11 cellular contexts compared by ENCODE assay signal in genomic region chr11:94563176-94563847, GRCh38. TPM values are rescaled to one million over a fixed set of nuclear protein-coding genes. Genes with fewer than 3 reads are reported as not detected.
DNase-seq lines count a peak whose midpoint lies in the region; ATAC-seq and TF ChIP-seq lines count a peak whose summit lies in the region.
"Had no signal": no experiment of that assay in that cellular context is flagged by ENCODE, and none has a peak within 500 bp of the region (broad histone marks: within the 10 kb centered on the region; RNA-seq: fewer than 3 reads in every experiment).

No MANE protein-coding gene starts in this region.

- DNase-seq in AG09319 (ENCODE audit: extremely low read depth, low read depth): no peak
- DNase-seq in M059J (ENCODE audit: low read depth): peak; percentile 73
- DNase-seq in choroid plexus epithelial cell (ENCODE audit: low read depth): peak; percentile 80
- peak; percentile 12 to 73 for DNase-seq in lung microvascular endothelial cell (ENCODE audit: low read depth in 2 of 2)
- no peak for DNase-seq in NCI-H2029 (lab: John Stamatoyannopoulos, UW)
- no peak for DNase-seq in activated T-cell treated with anti-CD3 and anti-CD28 coated beads, Interleukin-2, amount 50 U/mL, for 72 hours
- DNase-seq in HEK293T (ENCODE audit: extremely low spot score): no peak
- DNase-seq: activated CD4-positive, alpha-beta T cell treated with anti-CD3 and anti-CD28 coated beads for 4 hours; DMS79 had no signal

- H3K4me1 Mint-ChIP-seq in activated T-cell treated with anti-CD3 and anti-CD28 coated beads, Interleukin-2, amount 50 U/mL, for 72 hours (ENCODE audit: low read depth): no peaks in the 10 kb centered on the region

- H3K36me3 Mint-ChIP-seq in activated T-cell treated with anti-CD3 and anti-CD28 coated beads, Interleukin-2, amount 50 U/mL, for 72 hours (ENCODE audit: insufficient read depth in 2 of 2): no peaks in the 10 kb centered on the region

- H3K4me3 ChIP-seq in choroid plexus epithelial cell (ENCODE audit: low read depth, low read length): no peak overlapping the region

- no peaks in the 10 kb centered on the region for H3K9me3 Mint-ChIP-seq in activated T-cell treated with anti-CD3 and anti-CD28 coated beads, Interleukin-2, amount 50 U/mL, for 72 hours

- ATAC-seq in activated T-cell treated with anti-CD3 and anti-CD28 coated beads, Interleukin-2, amount 50 U/mL, for 72 hours (replicated peaks in 1 of 2): no peak
- ATAC-seq in GM19328 (IDR thresholded peaks at IDR 0.05; ENCODE audit: unreplicated experiment): no peak

- no peak overlapping the region for H3K27ac Mint-ChIP-seq in activated T-cell treated with anti-CD3 and anti-CD28 coated beads, Interleukin-2, amount 50 U/mL, for 72 hours

- TF ChIP-seq CTCF in AG09319 (IDR thresholded peaks at IDR 0.05; ENCODE audit: low read depth, low read length) (peak; percentile 42), choroid plexus epithelial cell (conservative IDR thresholded peaks at IDR 0.05; ENCODE audit: low read depth, low read length) (peak; percentile 54)

- CTCF ChIA-PET in HEK293T (lab: Yijun Ruan, JAX): no interaction called here

- POLR2A ChIA-PET in HEK293T (lab: Yijun Ruan, JAX): no interaction called here

- no peak overlapping the region for H3K4me3 Mint-ChIP-seq in activated T-cell treated with anti-CD3 and anti-CD28 coated beads, Interleukin-2, amount 50 U/mL, for 72 hours

- H3K27me3 Mint-ChIP-seq in activated T-cell treated with anti-CD3 and anti-CD28 coated beads, Interleukin-2, amount 50 U/mL, for 72 hours (ENCODE audit: low read depth): no peaks in the 10 kb centered on the region

TF ChIP-seq in HEK293T, 16 proteins besides CTCF, POLR2A, EP300 and RAD21:
- TF ChIP-seq FOXM1 (IDR thresholded peaks at IDR 0.05; ENCODE audit: borderline replicate concordance): no peak
- TF ChIP-seq, protein P1, sequence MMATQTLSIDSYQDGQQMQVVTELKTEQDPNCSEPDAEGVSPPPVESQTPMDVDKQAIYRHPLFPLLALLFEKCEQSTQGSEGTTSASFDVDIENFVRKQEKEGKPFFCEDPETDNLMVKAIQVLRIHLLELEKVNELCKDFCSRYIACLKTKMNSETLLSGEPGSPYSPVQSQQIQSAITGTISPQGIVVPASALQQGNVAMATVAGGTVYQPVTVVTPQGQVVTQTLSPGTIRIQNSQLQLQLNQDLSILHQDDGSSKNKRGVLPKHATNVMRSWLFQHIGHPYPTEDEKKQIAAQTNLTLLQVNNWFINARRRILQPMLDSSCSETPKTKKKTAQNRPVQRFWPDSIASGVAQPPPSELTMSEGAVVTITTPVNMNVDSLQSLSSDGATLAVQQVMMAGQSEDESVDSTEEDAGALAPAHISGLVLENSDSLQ (IDR thresholded peaks at IDR 0.05): no peak
- TF ChIP-seq TARDBP (IDR thresholded peaks at IDR 0.05): no peak
- TF ChIP-seq HDGF (IDR thresholded peaks at IDR 0.05; ENCODE audit: borderline replicate concordance): no peak
- no peak for TF ChIP-seq SUZ12 (IDR thresholded peaks at IDR 0.05)
TF ChIP-seq in HEK293T: peak in this region for 0.

RNA-seq across cellular contexts. Expression of gene PIWIL4, which starts 3.9 kb away (rescaled TPM):
- total RNA-seq in M059J (2014; rRNA removed; shearing (Covaris generic)): 0.15 and 0.71 TPM in 2 replicates
- total RNA-seq in lung microvascular endothelial cell: 0.65 and 0.79 TPM in 2 replicates
- 1 to 10 TPM; 1.1 to 1.6 TPM for total RNA-seq in activated T-cell treated with anti-CD3 and anti-CD28 coated beads, Interleukin-2, amount 50 U/mL, for 72 hours

RNA-seq across cellular contexts. Expression of gene FUT4, which starts 19.6 kb away (rescaled TPM):
- total RNA-seq in M059J (2014; rRNA removed; shearing (Covaris generic)): 0.49 and 2.2 TPM in 2 replicates
- 2.8 and 6.3 TPM in 2 replicates for total RNA-seq in lung microvascular endothelial cell
- total RNA-seq in activated T-cell treated with anti-CD3 and anti-CD28 coated beads, Interleukin-2, amount 50 U/mL, for 72 hours: 1 to 10 TPM; 5.4 to 5.5 TPM

RNA-seq across cellular contexts. Expression of gene C11orf97, which starts 51.1 kb away (rescaled TPM):
- total RNA-seq in M059J (2014; rRNA removed; shearing (Covaris generic)): not detected in 2 replicates
- not detected in 2 replicates for total RNA-seq in lung microvascular endothelial cell
- total RNA-seq in activated T-cell treated with anti-CD3 and anti-CD28 coated beads, Interleukin-2, amount 50 U/mL, for 72 hours: not detected
- total RNA-seq: mononuclear cell had no signal

Comparison
In these comparisons a context has a peak if more than half of its experiments do, and no peak if none do; other contexts are left out.
1. DNase-seq: peak in M059J (single experiment), choroid plexus epithelial cell (single experiment) and lung microvascular endothelial cell (2 of 2); none in AG09319 (single experiment), NCI-H2029 (single experiment), activated T-cell treated with anti-CD3 and anti-CD28 coated beads, Interleukin-2, amount 50 U/mL, for 72 hours (0 of 2) and HEK293T (single experiment).